Comparison of ENCODE assay signal across 23 cellular contexts in the genomic region with DNA sequence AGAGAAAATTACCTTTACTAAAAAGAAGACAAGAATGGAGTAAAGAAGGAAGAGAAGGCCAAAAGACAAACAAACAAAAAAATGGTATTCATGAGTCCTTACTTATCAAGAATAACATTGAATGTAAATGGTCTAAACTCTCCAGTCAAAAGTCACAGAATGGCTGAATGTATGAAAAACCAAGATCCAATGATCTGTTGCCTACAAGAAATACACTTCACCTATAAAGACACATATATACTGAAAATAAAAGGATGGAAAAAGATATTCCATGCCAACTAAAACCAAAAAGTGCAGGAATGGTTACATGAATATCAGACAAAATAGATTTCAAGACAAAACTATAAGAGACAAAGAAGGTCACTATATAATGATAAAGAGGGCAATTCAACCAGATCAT.
"Had no signal": no experiment of that assay in that cellular context is flagged by ENCODE, and none has a peak within 500 bp of the region (broad histone marks: within the 10 kb centered on the region; RNA-seq: fewer than 3 reads in every experiment).

No MANE protein-coding gene starts in this region.

- DNase-seq: colonic mucosa; cortex of kidney; dermis blood vessel endothelial cell; dorsolateral prefrontal cortex; effector CD4-positive, alpha-beta T cell; effector CD8-positive, alpha-beta T cell; effector memory CD4-positive, alpha-beta T cell; effector memory CD8-positive, alpha-beta T cell; endodermal cell; erythroblast; esophagus squamous epithelium; foreskin fibroblast; foreskin keratinocyte; foreskin melanocyte; gastrocnemius medialis; glutamatergic neuron; head of caudate nucleus; heart left ventricle; heart right ventricle had no signal

- H3K27ac ChIP-seq: colonic mucosa, coronary artery, dorsolateral prefrontal cortex, epithelial cell of prostate, esophagus muscularis mucosa, esophagus squamous epithelium, foreskin keratinocyte, gastrocnemius medialis, gastroesophageal sphincter, heart left ventricle, heart right ventricle had no signal

- H3K9me3 ChIP-seq: colonic mucosa, gastrocnemius medialis had no signal

- H3K36me3 ChIP-seq: colonic mucosa, esophagus muscularis mucosa, esophagus squamous epithelium, gastrocnemius medialis, gastroesophageal sphincter, heart left ventricle, heart right ventricle had no signal

- H3K4me3 ChIP-seq: colonic mucosa, coronary artery, dorsolateral prefrontal cortex, esophagus muscularis mucosa, esophagus squamous epithelium, gastrocnemius medialis, gastroesophageal sphincter, heart left ventricle, heart right ventricle had no signal

- H3K4me1 ChIP-seq: colonic mucosa, esophagus muscularis mucosa, esophagus squamous epithelium, foreskin keratinocyte, gastrocnemius medialis, gastroesophageal sphincter, heart left ventricle, heart right ventricle had no signal
